ENCODE assay signal across 8 cellular contexts in the genomic region with DNA sequence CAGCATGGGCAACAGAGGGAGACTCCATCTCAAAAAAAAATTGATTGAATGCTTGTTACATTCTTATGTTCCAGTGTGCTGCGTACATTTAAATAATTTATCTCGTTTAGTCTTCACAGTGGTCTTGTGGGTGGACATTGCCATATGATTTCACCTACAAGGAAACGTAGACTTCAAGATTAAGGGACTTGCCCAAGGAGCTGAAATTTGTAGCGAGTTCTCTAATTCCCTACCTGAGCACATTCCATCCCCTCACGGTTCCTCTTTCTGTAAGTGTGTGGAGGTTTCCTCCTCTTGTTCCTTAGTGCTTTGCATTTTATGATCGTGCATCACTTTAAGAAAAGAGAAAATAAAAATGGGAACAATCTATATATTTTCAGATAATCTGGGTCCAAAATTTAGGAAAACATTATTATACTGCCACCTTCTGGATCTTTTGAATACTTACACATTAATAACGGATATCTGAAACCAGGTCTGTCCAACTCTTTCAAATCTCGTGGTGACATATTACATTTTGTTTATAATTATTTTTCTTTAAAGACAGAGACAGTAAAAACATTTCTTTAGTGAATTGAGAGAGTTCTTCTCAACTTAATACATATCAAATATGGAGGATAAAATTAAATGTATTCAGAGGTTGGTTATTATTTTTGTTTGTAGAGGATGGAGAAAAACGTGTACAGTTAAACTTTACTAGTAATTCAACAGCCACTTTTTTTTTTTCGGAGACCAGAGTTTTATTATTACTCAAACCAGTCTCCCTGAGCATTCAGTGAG. TPM values are rescaled to one million over a fixed set of nuclear protein-coding genes. Genes with fewer than 3 reads are reported as not detected.
DNase-seq lines count a peak whose midpoint lies in the region; ATAC-seq, FAIRE-seq and TF ChIP-seq lines count a peak whose summit lies in the region.

No MANE protein-coding gene starts in this region.

- DNase-seq in AG08395 (ENCODE audit: low spot score) (peak; percentile 47), NCI-H2107 treated with DMSO at 0.1 percent for 48 hours (lab: John Stamatoyannopoulos, UW; ENCODE audit: unreplicated experiment) (peak; percentile 49), adrenal gland (no peak), immature natural killer cell (peak; percentile 9 to 30 (median 21)), urothelium cell line (ENCODE audit: low spot score) (peak; percentile 40), middle frontal gyrus (ENCODE audit: extremely low spot score, low spot score) (no peak)
- no peak for DNase-seq in activated T-cell treated with anti-CD3 and anti-CD28 coated beads, Interleukin-2, amount 50 U/mL, for 1 hour

- no peak for TF ChIP-seq POLR2A in adrenal gland (IDR thresholded peaks at IDR 0.05)

- H3K9me3 ChIP-seq in adrenal gland (replicated peaks in 1 of 3) = no peaks in the 10 kb centered on the region

- TF ChIP-seq CTCF in adrenal gland (IDR thresholded peaks at IDR 0.05) = peak; percentile 40 to 75 (median 60)

- H3K4me3 ChIP-seq in adrenal gland = no peak overlapping the region

- no peak overlapping the region for H3K27ac ChIP-seq in adrenal gland

- H3K4me1 ChIP-seq in adrenal gland (replicated peaks in 1 of 2) = peaks cover 0 to 5% of the 10 kb centered on the region in 2 donors

- WGBS in adrenal gland, 4 donors = 25 to 32% (median 29%) methylated on average over 10 of the region's 10 CpGs

- H3K36me3 Mint-ChIP-seq in immature natural killer cell = peaks cover 0 to 3% (median 0%) of the 10 kb centered on the region in 3 donors

- no peak for FAIRE-seq in urothelium cell line (lab: Jason Lieb, UNC)

- H3K36me3 ChIP-seq in adrenal gland (replicated peaks in 1 of 2) = no peaks in the 10 kb centered on the region

- intact Hi-C loops in adrenal gland (cut with DNase I) = no loop called here

- H3K9me3 Mint-ChIP-seq in immature natural killer cell = no peaks in the 10 kb centered on the region

- ATAC-seq in GM18870 (IDR thresholded peaks at IDR 0.05; ENCODE audit: unreplicated experiment) = peak; percentile 73

- peaks cover 2 to 5% (median 2%) of the 10 kb centered on the region in 3 donors for H3K27me3 Mint-ChIP-seq in immature natural killer cell (ENCODE audit: low read depth in 3 of 3)

- no peaks in the 10 kb centered on the region for H3K4me1 Mint-ChIP-seq in immature natural killer cell

- no peaks in the 10 kb centered on the region for H3K27me3 ChIP-seq in adrenal gland

- no peak overlapping the region for H3K27ac Mint-ChIP-seq in immature natural killer cell

- no peak overlapping the region for H3K4me3 Mint-ChIP-seq in immature natural killer cell

RNA-seq across cellular contexts. Expression of gene C7, which starts 29.9 kb away (rescaled TPM):
- 1,000 to 10,000 TPM in 7 of 8 donors, 100 to 1,000 TPM in 1; 961 to 4,123 (median 2,189) TPM for total RNA-seq in adrenal gland
- 1,000 to 10,000 TPM in 1 of 3 donors, 100 to 1,000 TPM in 2; 442 to 1,201 (median 740) TPM for polyA plus RNA-seq in adrenal gland
- polyA plus RNA-seq in immature natural killer cell = not detected

RNA-seq across cellular contexts. Expression of gene CARD6, which starts 38.2 kb away (rescaled TPM):
- 10 to 100 TPM; 15.5 to 33.1 (median 28.4) TPM for total RNA-seq in adrenal gland
- polyA plus RNA-seq in adrenal gland = 10 to 100 TPM in 1 of 3 donors, 1 to 10 TPM in 2; 6.5 to 18.9 (median 9.9) TPM
- 1 to 10 TPM; 1.5 to 4.5 (median 1.9) TPM for polyA plus RNA-seq in immature natural killer cell

RNA-seq across cellular contexts. Expression of gene RPL37, which starts 44.3 kb away (rescaled TPM):
- 1,000 to 10,000 TPM in 2 of 8 donors, 100 to 1,000 TPM in 6; 171 to 1,070 (median 566) TPM for total RNA-seq in adrenal gland
- 1,000 to 10,000 TPM; 1,448 to 3,068 (median 1,451) TPM for polyA plus RNA-seq in adrenal gland
- 1,000 to 10,000 TPM in 2 of 3 donors, 100 to 1,000 TPM in 1; 415 to 1,331 (median 1,143) TPM for polyA plus RNA-seq in immature natural killer cell

Comparison
In these comparisons a context has a peak if more than half of its experiments do, and no peak if none do; other contexts are left out.
1. DNase-seq: peak in AG08395 (single experiment), NCI-H2107 treated with DMSO at 0.1 percent for 48 hours (single experiment), immature natural killer cell (3 of 3) and urothelium cell line (single experiment); none in adrenal gland (0 of 7), middle frontal gyrus (single experiment) and activated T-cell treated with anti-CD3 and anti-CD28 coated beads, Interleukin-2, amount 50 U/mL, for 1 hour (single experiment).
2. RNA of gene C7, which starts 29.9 kb away (polyA plus RNA-seq): 442 to 1,201 TPM in adrenal gland; not detected in immature natural killer cell; every median in the first group is over 100 times any median in the second.